In genomic region chr10:4407783-4408182, GRCh38 we compare ENCODE assay signal across 16 cellular contexts.
DNase-seq lines count a peak whose midpoint lies in the region; ATAC-seq and TF ChIP-seq lines count a peak whose summit lies in the region.
"Had no signal": no experiment of that assay in that cellular context is flagged by ENCODE, and none has a peak within 500 bp of the region (broad histone marks: within the 10 kb centered on the region; RNA-seq: fewer than 3 reads in every experiment).

No MANE protein-coding gene starts in this region.

- H4K91ac ChIP-seq in neuronal stem cell (ENCODE audit: low read depth, low read length, poor library complexity): no peak overlapping the region

- no peak overlapping the region for H3K4me3 Mint-ChIP-seq in T-helper 17 cell

- no peak overlapping the region for H2AK5ac ChIP-seq in neuronal stem cell (ENCODE audit: low read depth, low read length)

- H3K9ac ChIP-seq in neuronal stem cell (ENCODE audit: low read depth, low read length, poor library complexity): no peak overlapping the region

- no peaks in the 10 kb centered on the region for H3K36me3 Mint-ChIP-seq in T-helper 17 cell (ENCODE audit: low read depth)

- no peak overlapping the region for H3K18ac ChIP-seq in neuronal stem cell (ENCODE audit: low read length)

- peaks cover 3% of the 10 kb centered on the region for H3K4me1 Mint-ChIP-seq in T-helper 17 cell

- no peaks in the 10 kb centered on the region for H3K79me1 ChIP-seq in neuronal stem cell (ENCODE audit: low read depth, low read length)

- WGBS in neuronal stem cell (ENCODE audit: extremely low coverage in 2 of 2, insufficient read length in 2 of 2, insufficient replicate concordance in 1 of 2), 2 donors: no CpG with 5 or more reads among the region's 1 CpG

- no peak overlapping the region for H2BK15ac ChIP-seq in neuronal stem cell (ENCODE audit: low read length)

- H3K14ac ChIP-seq in neuronal stem cell (ENCODE audit: low read length): no peak overlapping the region

- H3K9me3 ChIP-seq in neuronal stem cell (replicated peaks in 1 of 2; ENCODE audit: control insufficient read depth in 2 of 2, insufficient read depth in 1 of 2, low read depth in 1 of 2, low read length in 2 of 2): no peaks in the 10 kb centered on the region
- H3K9me3 ChIP-seq in T-helper 17 cell (ENCODE audit: control insufficient read depth, low read length, poor library complexity, severe bottlenecking): no peaks in the 10 kb centered on the region

- H4K8ac ChIP-seq in neuronal stem cell (ENCODE audit: low read depth, low read length): no peak overlapping the region

- intact Hi-C loops in dorsolateral prefrontal cortex (cut with DNase I): no loop called here

- no peak overlapping the region for H2AFZ ChIP-seq in neuronal stem cell (ENCODE audit: low read length)

- H3K27ac ChIP-seq in dorsolateral prefrontal cortex (no peak overlapping the region), neuronal stem cell (replicated peaks; ENCODE audit: low read length) (no peak overlapping the region)
- H3K27ac ChIP-seq: C4-2B had no signal

- no peak overlapping the region for H2BK120ac ChIP-seq in neuronal stem cell (ENCODE audit: low read depth, low read length)

- H3K4ac ChIP-seq in neuronal stem cell (ENCODE audit: low read length): no peak overlapping the region

- H3K27me3 Mint-ChIP-seq in T-helper 17 cell: no peaks in the 10 kb centered on the region

- H3K36me3 ChIP-seq in neuronal stem cell (replicated peaks in 1 of 2; ENCODE audit: control insufficient read depth in 2 of 2, insufficient read depth in 2 of 2, low read length in 2 of 2): no peaks in the 10 kb centered on the region

- no peak overlapping the region for H3K27ac Mint-ChIP-seq in T-helper 17 cell

- TF ChIP-seq CTCF in fibroblast of villous mesenchyme (IDR thresholded peaks at IDR 0.05; ENCODE audit: insufficient read depth, low read depth, low read length) (no peak), dorsolateral prefrontal cortex (IDR thresholded peaks at IDR 0.05 in 54 of 56, conservative IDR thresholded peaks at IDR 0.05 in 2 of 56; ENCODE audit: low read depth in 1 of 56, partially characterized antibody in 56 of 56) (no peak)

- DNase-seq in AML-193 (lab: John Stamatoyannopoulos, UW): peak; percentile 1 to 3
- DNase-seq in HT1080 (ENCODE audit: low read depth): peak; percentile 82
- peak; percentile 12 for DNase-seq in SW480 (ENCODE audit: low spot score)
- DNase-seq in fibroblast of villous mesenchyme (ENCODE audit: low read depth): peak; percentile 34
- DNase-seq in dorsolateral prefrontal cortex: no peak
- DNase-seq in neuronal stem cell (ENCODE audit: low spot score): no peak
- DNase-seq in T-helper 17 cell: no peak
- DNase-seq: activated T-cell treated with anti-CD3 and anti-CD28 coated beads, Interleukin-2, amount 50 U/mL, for 48 hours; central memory CD4-positive, alpha-beta T cell; H7; Karpas-422; NCI-H345; stimulated activated CD4-positive, alpha-beta T cell treated with anti-CD3 and anti-CD28 coated beads, Interleukin-2, amount 100 ng/mL, for 48 hours had no signal

- no peak overlapping the region for H3K4me2 ChIP-seq in neuronal stem cell (ENCODE audit: insufficient read depth, low read length, poor library complexity, severe bottlenecking)

- ATAC-seq in HG02870 (IDR thresholded peaks at IDR 0.05; ENCODE audit: unreplicated experiment) (no peak), T-helper 17 cell (no peak)

- no peak overlapping the region for H2BK5ac ChIP-seq in neuronal stem cell (ENCODE audit: low read length)

- no peak overlapping the region for H2BK12ac ChIP-seq in neuronal stem cell (ENCODE audit: low read length)

- H3K4me3 ChIP-seq in fibroblast of villous mesenchyme (ENCODE audit: low read depth, low read length): no peak overlapping the region
- no peak overlapping the region for H3K4me3 ChIP-seq in dorsolateral prefrontal cortex
- no peak overlapping the region for H3K4me3 ChIP-seq in neuronal stem cell (ENCODE audit: low read length in 2 of 2)
- H3K4me3 ChIP-seq: lung had no signal

- H3K23ac ChIP-seq in neuronal stem cell (ENCODE audit: low read depth, low read length, poor library complexity): no peak overlapping the region

- peaks cover 0 to 3% (median 0%) of the 10 kb centered on the region in 45 donors for H3K27me3 ChIP-seq in dorsolateral prefrontal cortex
- H3K27me3 ChIP-seq in neuronal stem cell (ENCODE audit: control insufficient read depth in 3 of 3, insufficient read depth in 3 of 3, low read depth in 1 of 3, low read length in 3 of 3): no peaks in the 10 kb centered on the region

- H3K4me1 ChIP-seq in neuronal stem cell (ENCODE audit: control insufficient read depth in 2 of 2, insufficient read depth in 1 of 2, low read depth in 1 of 2, low read length in 2 of 2): no peaks in the 10 kb centered on the region

Comparison
In these comparisons a context has a peak if more than half of its experiments do, and no peak if none do; other contexts are left out.
1. DNase-seq: peak in AML-193 (2 of 2), HT1080 (single experiment), SW480 (single experiment) and fibroblast of villous mesenchyme (single experiment); none in dorsolateral prefrontal cortex (0 of 10), neuronal stem cell (single experiment) and T-helper 17 cell (0 of 3).